22 cellular contexts compared by ENCODE assay signal in genomic region chr16:86983621-86984020, GRCh38.
DNase-seq lines count a peak whose midpoint lies in the region; ATAC-seq, FAIRE-seq and TF ChIP-seq lines count a peak whose summit lies in the region.
"Had no signal": no experiment of that assay in that cellular context is flagged by ENCODE, and none has a peak within 500 bp of the region (broad histone marks: within the 10 kb centered on the region; RNA-seq: fewer than 3 reads in every experiment).

No MANE protein-coding gene starts in this region.

- TF ChIP-seq CTCF in osteoblast (IDR thresholded peaks at IDR 0.05; ENCODE audit: extremely low read depth, low read depth, low read length) = no peak

- no peak overlapping the region for H3K4me3 ChIP-seq in osteoblast (ENCODE audit: insufficient read depth, low read length)
- H3K4me3 ChIP-seq: A549, GM23248 had no signal

- no peaks in the 10 kb centered on the region for H3K79me2 ChIP-seq in osteoblast (ENCODE audit: insufficient read depth, low read length)

- H3K36me3 ChIP-seq in osteoblast (ENCODE audit: insufficient read depth, low read length) = no peaks in the 10 kb centered on the region

- H4K20me1 ChIP-seq in osteoblast (ENCODE audit: insufficient read depth, low read length) = no peaks in the 10 kb centered on the region

- no peak overlapping the region for H3K4me2 ChIP-seq in osteoblast (ENCODE audit: insufficient read depth, low read length)
- H3K4me2 ChIP-seq: A549 had no signal

- H3K27ac ChIP-seq in osteoblast (ENCODE audit: low read depth, low read length) = no peak overlapping the region
- H3K27ac ChIP-seq: A549, GM23248 had no signal

- no peak overlapping the region for H2AFZ ChIP-seq in osteoblast (ENCODE audit: low read length)
- H2AFZ ChIP-seq: GM23248 had no signal

- no peak for ATAC-seq in GM18907 (IDR thresholded peaks at IDR 0.05; ENCODE audit: unreplicated experiment)
- no peak for ATAC-seq in GM21723 (IDR thresholded peaks at IDR 0.05; ENCODE audit: unreplicated experiment)
- ATAC-seq: A549 had no signal

- no peaks in the 10 kb centered on the region for H3K9me3 ChIP-seq in osteoblast (ENCODE audit: low read depth, low read length)
- H3K9me3 ChIP-seq: A549 had no signal

- H3K27me3 ChIP-seq in osteoblast (ENCODE audit: insufficient read depth, low read length) = no peaks in the 10 kb centered on the region

- peak; percentile 10 for DNase-seq in activated effector memory CD4-positive, alpha-beta T cell treated with anti-CD3 and anti-CD28 coated beads, Interleukin-2, amount 50 U/mL, for 16 hours
- DNase-seq in activated effector memory CD4-positive, alpha-beta T cell treated with Interleukin-2 at 50 U/mL for 16 hours = no peak
- DNase-seq in HTR-8/SVneo (ENCODE audit: insufficient read length, low spot score) (no peak), osteoblast (ENCODE audit: insufficient read length, low spot score, missing footprints) (peak; percentile 32), NCI-H748 (lab: John Stamatoyannopoulos, UW; ENCODE audit: unreplicated experiment) (no peak)
- DNase-seq: 8988T; C1 segment of cervical spinal cord; Calu3; CD4-positive, alpha-beta memory T cell; COR-L47; DMS53; DMS79 treated with DMSO at 0.1 percent for 48 hours; GF-D8; GM23248; H7; HCEC 1CT had no signal

- FAIRE-seq in HTR-8/SVneo (lab: Jason Lieb, UNC) = peak; percentile 9
- FAIRE-seq: A549, GM12891, GM18507, H1 had no signal

- H3K4me1 ChIP-seq in osteoblast (ENCODE audit: insufficient read depth, low read length) = no peaks in the 10 kb centered on the region
- H3K4me1 ChIP-seq: A549 had no signal

Comparison
In these comparisons a context has a peak if more than half of its experiments do, and no peak if none do; other contexts are left out.
1. DNase-seq: peak in activated effector memory CD4-positive, alpha-beta T cell treated with anti-CD3 and anti-CD28 coated beads, Interleukin-2, amount 50 U/mL, for 16 hours (single experiment) and osteoblast (single experiment); none in activated effector memory CD4-positive, alpha-beta T cell treated with Interleukin-2 at 50 U/mL for 16 hours (single experiment), HTR-8/SVneo (single experiment) and NCI-H748 (single experiment).